In the genomic region with DNA sequence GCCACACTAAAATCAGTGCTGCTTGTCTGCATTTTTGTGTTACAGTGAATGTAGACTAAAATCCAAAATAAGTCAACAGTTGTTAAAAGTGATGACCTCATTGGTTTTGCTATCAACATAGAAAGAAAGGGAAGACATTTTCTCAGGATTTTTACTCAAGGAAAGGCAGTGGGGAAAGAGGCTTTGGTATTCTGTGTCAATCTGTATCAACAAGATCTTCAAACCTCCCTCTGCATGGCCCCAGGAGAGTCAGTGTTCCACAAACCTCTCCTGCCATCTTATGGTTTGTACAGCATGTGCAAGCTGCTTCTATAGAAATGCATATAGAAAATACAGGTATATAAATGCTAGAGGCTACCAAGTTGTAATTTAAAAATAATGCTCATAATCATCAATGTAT, we compare ENCODE assay signal across 9 cellular contexts. TPM values are rescaled to one million over a fixed set of nuclear protein-coding genes. Genes with fewer than 3 reads are reported as not detected.
A peak's percentile ranks its signal among the peaks of the same experiment; 100 is the strongest.
DNase-seq lines count a peak whose midpoint lies in the region; ATAC-seq and TF ChIP-seq lines count a peak whose summit lies in the region.
"Had no signal": no experiment of that assay in that cellular context is flagged by ENCODE, and none has a peak within 500 bp of the region (broad histone marks: within the 10 kb centered on the region; RNA-seq: fewer than 3 reads in every experiment).

No MANE protein-coding gene starts in this region.

- POLR2A ChIA-PET in HCT116 (lab: Charles Lee) = no interaction called here
- POLR2A ChIA-PET in RWPE1 (lab: Yijun Ruan, JAX; ENCODE audit: low non-redundant PET) = no interaction called here

- H3K79me2 ChIP-seq in HCT116 (ENCODE audit: insufficient read depth, low read length) = peaks cover 96% of the 10 kb centered on the region

- no peak overlapping the region for H3K9ac ChIP-seq in HCT116 (ENCODE audit: low read length)

- CTCF ChIA-PET in HCT116 (lab: Charles Lee) (no interaction called here), RWPE1 (lab: Yijun Ruan, JAX) (no interaction called here)

- in situ Hi-C loops in G401 (cut with HindIII; ENCODE audit: low sequenced_read_pairs) = no loop called here

- intact Hi-C loops in HCT116 (cut with micrococcal nuclease) = no loop called here

- TF ChIP-seq POLR2A in HCT116 (IDR thresholded peaks at IDR 0.05; ENCODE audit: borderline replicate concordance, extremely low read depth, insufficient read depth, insufficient read length) (no peak), gastroesophageal sphincter (IDR thresholded peaks at IDR 0.05) (no peak)

- H3K4me1 ChIP-seq in HCT116 (ENCODE audit: control insufficient read depth in 1 of 2, insufficient read depth in 2 of 2, low read length in 2 of 2) = peaks cover 3 to 67% of the 10 kb centered on the region in 2 experiments; a peak in 2 of 4 replicates
- no peaks in the 10 kb centered on the region for H3K4me1 ChIP-seq in gastroesophageal sphincter

- H3K4me3 ChIP-seq in HCT116 (replicated peaks in 1 of 2; ENCODE audit: low read depth in 1 of 2, low read length in 2 of 2) (no peak overlapping the region), gastroesophageal sphincter (no peak overlapping the region)

- BruUV-seq in HCT116 (replicated peaks; lab: Mats Ljungman, UMichigan) = no TSS peak

- ATAC-seq in HCT116 (0 out of 2 replicates have a peak, but pooled peaks have one; percentile 16), gastroesophageal sphincter (peak; percentile 22)
- ATAC-seq: activated T-helper 17 cell treated with anti-CD3 and anti-CD28 coated beads, Interleukin-2, amount 50 U/mL, for 72 hours had no signal

- H3K36me3 ChIP-seq in HCT116 (ENCODE audit: control insufficient read depth in 1 of 2, insufficient read depth in 2 of 2, low read length in 2 of 2) (peaks cover 0 to 26% of the 10 kb centered on the region in 2 experiments; a peak in 2 of 4 replicates), gastroesophageal sphincter (no peaks in the 10 kb centered on the region)

- peak; percentile 12; the same call in 1 of the 2 replicates for TF ChIP-seq RAD21 in HCT116 (IDR thresholded peaks at IDR 0.05; ENCODE audit: low read depth)

- H3K9me3 ChIP-seq in HCT116 (ENCODE audit: control insufficient read depth in 1 of 2, insufficient read depth in 1 of 2, low read depth in 1 of 2, low read length in 2 of 2) (no peaks in the 10 kb centered on the region), gastroesophageal sphincter (no peaks in the 10 kb centered on the region)

- H3K4me2 ChIP-seq in HCT116 (ENCODE audit: low read length) = no peak overlapping the region

- RAD21 ChIA-PET in HCT116 (lab: Charles Lee; ENCODE audit: low non-redundant PET in 1 of 2, low total read pairs in 2 of 2, uncharacterized antibody in 2 of 2, unreplicated experiment in 2 of 2) = no interaction called here

- H4K20me1 ChIP-seq in HCT116 (ENCODE audit: insufficient read depth) = peaks cover 34% of the 10 kb centered on the region

- H3K9me2 ChIP-seq in HCT116 (ENCODE audit: insufficient read depth) = no peaks in the 10 kb centered on the region

- H3K27me3 ChIP-seq in HCT116 (ENCODE audit: insufficient read depth, low read length) = no peaks in the 10 kb centered on the region
- H3K27me3 ChIP-seq in gastroesophageal sphincter = no peaks in the 10 kb centered on the region

- DNase-seq in G401 (ENCODE audit: low spot score) = peak; percentile 77
- no peak for DNase-seq in HCT116 (ENCODE audit: low read depth, low spot score)
- peak; percentile 1 for DNase-seq in RWPE1 (ENCODE audit: low spot score)
- no peak for DNase-seq in substantia nigra (lab: John Stamatoyannopoulos, UW)
- no peak for DNase-seq in activated CD8-positive, alpha-beta memory T cell treated with anti-CD3 and anti-CD28 coated beads for 24 hours
- DNase-seq in stimulated activated CD4-positive, alpha-beta T cell treated with anti-CD3 and anti-CD28 coated beads, Interleukin-4, amount 100 ng/mL, for 1 hour = no peak
- no peak for DNase-seq in activated CD4-positive, CD25-positive, alpha-beta regulatory T cell treated with anti-CD3 and anti-CD28 coated beads, Interleukin-2, amount 50 U/mL, for 72 hours

- TF ChIP-seq EP300 in gastroesophageal sphincter (IDR thresholded peaks at IDR 0.05) = no peak

- no peak overlapping the region for H2AFZ ChIP-seq in HCT116 (ENCODE audit: low read depth, low read length, poor library complexity, severe bottlenecking)

- no peak overlapping the region for H3K27ac ChIP-seq in HCT116 (ENCODE audit: low read depth, low read length)
- no peak overlapping the region for H3K27ac ChIP-seq in RWPE1
- H3K27ac ChIP-seq in gastroesophageal sphincter = no peak overlapping the region
- H3K27ac ChIP-seq in substantia nigra (ENCODE audit: low read depth, low read length, poor library complexity, severe bottlenecking) = no peak overlapping the region

- TF ChIP-seq CTCF in HCT116 (IDR thresholded peaks at IDR 0.05 in 2 of 3, conservative IDR thresholded peaks at IDR 0.05 in 1 of 3; ENCODE audit: borderline replicate concordance in 1 of 3, insufficient read depth in 1 of 3, low read depth in 2 of 3, low read length in 2 of 3) = no peak; a peak in 1 of 6 replicates
- TF ChIP-seq CTCF in RWPE1 (conservative IDR thresholded peaks at IDR 0.05; ENCODE audit: low read depth) = no peak
- no peak for TF ChIP-seq CTCF in gastroesophageal sphincter (IDR thresholded peaks at IDR 0.05)

TF ChIP-seq in HCT116, 20 proteins besides CTCF, POLR2A, EP300 and RAD21:
- TF ChIP-seq, protein P1, sequence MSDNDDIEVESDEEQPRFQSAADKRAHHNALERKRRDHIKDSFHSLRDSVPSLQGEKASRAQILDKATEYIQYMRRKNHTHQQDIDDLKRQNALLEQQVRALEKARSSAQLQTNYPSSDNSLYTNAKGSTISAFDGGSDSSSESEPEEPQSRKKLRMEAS (IDR thresholded peaks at IDR 0.05) = no peak
- TF ChIP-seq EZH2 (IDR thresholded peaks at IDR 0.05) = no peak
- TF ChIP-seq SRF (IDR thresholded peaks at IDR 0.05; ENCODE audit: low read depth) = no peak
- no peak for TF ChIP-seq SP1 (IDR thresholded peaks at IDR 0.05; ENCODE audit: low read depth)
- no peak for TF ChIP-seq SIN3A (IDR thresholded peaks at IDR 0.05; ENCODE audit: low read depth)
- no peak for TF ChIP-seq CBX3 (IDR thresholded peaks at IDR 0.05; ENCODE audit: low read depth)
- TF ChIP-seq, protein P2, sequence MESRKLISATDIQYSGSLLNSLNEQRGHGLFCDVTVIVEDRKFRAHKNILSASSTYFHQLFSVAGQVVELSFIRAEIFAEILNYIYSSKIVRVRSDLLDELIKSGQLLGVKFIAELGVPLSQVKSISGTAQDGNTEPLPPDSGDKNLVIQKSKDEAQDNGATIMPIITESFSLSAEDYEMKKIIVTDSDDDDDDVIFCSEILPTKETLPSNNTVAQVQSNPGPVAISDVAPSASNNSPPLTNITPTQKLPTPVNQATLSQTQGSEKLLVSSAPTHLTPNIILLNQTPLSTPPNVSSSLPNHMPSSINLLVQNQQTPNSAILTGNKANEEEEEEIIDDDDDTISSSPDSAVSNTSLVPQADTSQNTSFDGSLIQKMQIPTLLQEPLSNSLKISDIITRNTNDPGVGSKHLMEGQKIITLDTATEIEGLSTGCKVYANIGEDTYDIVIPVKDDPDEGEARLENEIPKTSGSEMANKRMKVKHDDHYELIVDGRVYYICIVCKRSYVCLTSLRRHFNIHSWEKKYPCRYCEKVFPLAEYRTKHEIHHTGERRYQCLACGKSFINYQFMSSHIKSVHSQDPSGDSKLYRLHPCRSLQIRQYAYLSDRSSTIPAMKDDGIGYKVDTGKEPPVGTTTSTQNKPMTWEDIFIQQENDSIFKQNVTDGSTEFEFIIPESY (IDR thresholded peaks at IDR 0.05; ENCODE audit: extremely low read depth, insufficient replicate concordance, low read length) = no peak
- no peak for TF ChIP-seq YY1 (IDR thresholded peaks at IDR 0.05; ENCODE audit: extremely low read depth, insufficient replicate concordance, low read depth, low read length)
- no peak for TF ChIP-seq FOSL1 (IDR thresholded peaks at IDR 0.05; ENCODE audit: low read depth)
- no peak for TF ChIP-seq POLR2AphosphoS5 (IDR thresholded peaks at IDR 0.05; ENCODE audit: low read depth, low read length)
- no peak for TF ChIP-seq ELF1 (IDR thresholded peaks at IDR 0.05; ENCODE audit: borderline replicate concordance, low read depth)
- TF ChIP-seq ZFX (IDR thresholded peaks at IDR 0.05) = no peak
- TF ChIP-seq, protein P3, sequence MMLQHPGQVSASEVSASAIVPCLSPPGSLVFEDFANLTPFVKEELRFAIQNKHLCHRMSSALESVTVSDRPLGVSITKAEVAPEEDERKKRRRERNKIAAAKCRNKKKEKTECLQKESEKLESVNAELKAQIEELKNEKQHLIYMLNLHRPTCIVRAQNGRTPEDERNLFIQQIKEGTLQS (IDR thresholded peaks at IDR 0.05) = no peak
- TF ChIP-seq EGR1 (IDR thresholded peaks at IDR 0.05; ENCODE audit: low read depth) = no peak

RNA-seq across cellular contexts. Expression of a gene that starts 13.8 kb away (rescaled TPM):
- not detected in 2 replicates for total RNA-seq in G401 (2014; rRNA removed; shearing (Covaris generic))
- total RNA-seq in HCT116 (2021; ENCODE audit: unreplicated experiment) = not detected
- polyA plus RNA-seq in HCT116 (2012) = 0.09 and 0.27 TPM in 2 replicates
- not detected for total RNA-seq in gastroesophageal sphincter
- total RNA-seq: activated T-helper 17 cell treated with anti-CD3 and anti-CD28 coated beads, Interleukin-2, amount 50 U/mL, for 72 hours had no signal

RNA-seq across cellular contexts. Expression of a gene that starts 18.5 kb away (rescaled TPM):
- not detected in 2 replicates for total RNA-seq in G401 (2014; rRNA removed; shearing (Covaris generic))
- total RNA-seq in HCT116 (2021; ENCODE audit: unreplicated experiment) (not detected), gastroesophageal sphincter (not detected)
- 0.26 and 0.46 TPM in 2 replicates for polyA plus RNA-seq in HCT116 (2012)
- total RNA-seq: activated T-helper 17 cell treated with anti-CD3 and anti-CD28 coated beads, Interleukin-2, amount 50 U/mL, for 72 hours had no signal

RNA-seq across cellular contexts. Expression of a gene that starts 26.5 kb away (rescaled TPM):
- not detected in 2 replicates for total RNA-seq in G401 (2014; rRNA removed; shearing (Covaris generic))
- total RNA-seq in HCT116 (2021; ENCODE audit: unreplicated experiment) (140 TPM), gastroesophageal sphincter (not detected)
- polyA plus RNA-seq in HCT116 (2012) = 78.0 and 89.0 TPM in 2 replicates

RNA-seq across cellular contexts. Expression of a gene that starts 45.7 kb away (rescaled TPM):
- not detected in 2 replicates for total RNA-seq in G401 (2014; rRNA removed; shearing (Covaris generic))
- total RNA-seq in HCT116 (2021; ENCODE audit: unreplicated experiment) (17.1 TPM), gastroesophageal sphincter (under 1 TPM in 1 of 4 donors, not detected in 3; 0.67 TPM)
- 8.0 and 8.6 TPM in 2 replicates for polyA plus RNA-seq in HCT116 (2012)

RNA-seq across cellular contexts. Expression of a gene that starts 52.1 kb away (rescaled TPM):
- total RNA-seq in G401 (2014; rRNA removed; shearing (Covaris generic)) = not detected in 2 replicates
- total RNA-seq in HCT116 (2021; ENCODE audit: unreplicated experiment) (not detected), gastroesophageal sphincter (not detected)
- polyA plus RNA-seq in HCT116 (2012) = 0.05 and 0.53 TPM in 2 replicates
- total RNA-seq: activated T-helper 17 cell treated with anti-CD3 and anti-CD28 coated beads, Interleukin-2, amount 50 U/mL, for 72 hours had no signal

Comparison
In these comparisons a context has a peak if more than half of its experiments do, and no peak if none do; other contexts are left out.
1. DNase-seq: peak in G401 (single experiment) and RWPE1 (single experiment); none in HCT116 (single experiment), substantia nigra (0 of 49), activated CD8-positive, alpha-beta memory T cell treated with anti-CD3 and anti-CD28 coated beads for 24 hours (single experiment), stimulated activated CD4-positive, alpha-beta T cell treated with anti-CD3 and anti-CD28 coated beads, Interleukin-4, amount 100 ng/mL, for 1 hour (single experiment) and activated CD4-positive, CD25-positive, alpha-beta regulatory T cell treated with anti-CD3 and anti-CD28 coated beads, Interleukin-2, amount 50 U/mL, for 72 hours (single experiment).
2. RNA of a gene that starts 26.5 kb away (total RNA-seq): 140 TPM in HCT116 (single experiment); not detected in gastroesophageal sphincter and not detected in G401; every median in the first group is over 100 times any median in the second.